ENCODE assay signal across 12 cellular contexts in the genomic region with DNA sequence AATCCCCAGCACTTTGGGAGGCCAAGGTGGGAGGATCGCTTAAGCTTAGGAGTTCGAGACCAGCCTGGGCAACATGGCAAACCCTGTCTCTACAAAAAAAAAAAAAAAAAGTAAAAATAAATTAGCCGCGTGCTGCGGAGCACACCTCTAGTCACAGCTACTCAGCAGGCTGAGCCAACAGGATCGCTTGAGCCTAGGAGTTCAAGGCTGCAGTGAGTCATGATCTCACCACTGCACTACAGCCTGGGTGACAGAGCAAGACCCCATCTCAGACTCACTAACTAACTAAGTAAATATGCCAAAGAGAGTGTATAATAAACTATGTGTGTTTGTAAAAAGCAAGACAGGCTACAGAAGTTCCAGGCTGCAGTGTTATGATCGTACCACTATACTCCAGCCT. TPM values are rescaled to one million over a fixed set of nuclear protein-coding genes. Genes with fewer than 3 reads are reported as not detected.
A peak's percentile ranks its signal among the peaks of the same experiment; 100 is the strongest.
DNase-seq lines count a peak whose midpoint lies in the region; ATAC-seq, FAIRE-seq and TF ChIP-seq lines count a peak whose summit lies in the region.
"Not testable (repeated sequence)": the region's sequence is repeated elsewhere in the genome, so short reads cannot be mapped to it uniquely, and the experiment has no call there.
"Had no signal": no experiment of that assay in that cellular context is flagged by ENCODE, and none has a peak within 500 bp of the region (broad histone marks: within the 10 kb centered on the region; RNA-seq: fewer than 3 reads in every experiment).

No MANE protein-coding gene starts in this region.

- not testable (repeated sequence) for H4K20me1 ChIP-seq in K562 (replicated peaks; ENCODE audit: control insufficient read depth, insufficient read depth, low read length); endothelial cell of umbilical vein (replicated peaks; ENCODE audit: control insufficient read depth, extremely low read depth, insufficient read depth, low read length); HepG2 (ENCODE audit: insufficient read depth, low read length)

- not testable (repeated sequence) for H3K4me3 ChIP-seq in K562; endothelial cell of umbilical vein (replicated peaks in 1 of 3; ENCODE audit: insufficient read depth in 1 of 3, low read depth in 1 of 3, low read length in 3 of 3); HepG2 (replicated peaks in 1 of 3; ENCODE audit: insufficient read depth in 1 of 3, low read depth in 2 of 3, low read length in 3 of 3)

- not testable (repeated sequence) for TF ChIP-seq CTCF in K562 (IDR thresholded peaks at IDR 0.05 in 2 of 3, conservative IDR thresholded peaks at IDR 0.05 in 1 of 3; ENCODE audit: insufficient read depth in 2 of 3, low read depth in 1 of 3, low read length in 3 of 3); endothelial cell of umbilical vein (IDR thresholded peaks at IDR 0.05; ENCODE audit: extremely low read depth in 1 of 2, insufficient read depth in 1 of 2, low read depth in 1 of 2, low read length in 2 of 2); foreskin keratinocyte (conservative IDR thresholded peaks at IDR 0.05); HepG2 (CRISPR knock-in tag; IDR thresholded peaks at IDR 0.05)

- H3K27ac ChIP-seq in K562 (ENCODE audit: extremely low read depth, low read depth, low read length); endothelial cell of umbilical vein (ENCODE audit: insufficient read depth, low read depth, low read length); foreskin keratinocyte; HepG2 (ENCODE audit: extremely low read length, insufficient read depth, low read length): not testable (repeated sequence)

- TF ChIP-seq EP300 in K562 (IDR thresholded peaks at IDR 0.05; ENCODE audit: low read length); HepG2 (IDR thresholded peaks at IDR 0.05; ENCODE audit: low read depth in 2 of 2, low read length in 2 of 2); HepG2 (CRISPR knock-in tag; IDR thresholded peaks at IDR 0.05; ENCODE audit: borderline replicate concordance): not testable (repeated sequence)

- H3K4me2 ChIP-seq in K562 (ENCODE audit: insufficient read depth, low read length); endothelial cell of umbilical vein (ENCODE audit: insufficient read depth, low read length); HepG2 (ENCODE audit: low read depth, low read length): not testable (repeated sequence)

- BruUV-seq in K562 (replicated peaks; lab: Mats Ljungman, UMichigan); endothelial cell of umbilical vein (replicated peaks; lab: Mats Ljungman, UMichigan); HepG2 (replicated peaks; lab: Mats Ljungman, UMichigan): not testable (repeated sequence)

- H3K36me3 ChIP-seq in K562 (ENCODE audit: control insufficient read depth, insufficient read depth, low read length); endothelial cell of umbilical vein (ENCODE audit: control insufficient read depth in 2 of 2, extremely low read depth in 1 of 2, insufficient read depth in 2 of 2, low read length in 2 of 2); HepG2 (replicated peaks in 1 of 2; ENCODE audit: control insufficient read depth in 1 of 2, insufficient read depth in 2 of 2, low read length in 2 of 2): not testable (repeated sequence)

- in situ Hi-C loops in K562 (cut with MboI); HepG2 (cut with HindIII; ENCODE audit: extremely low pct_ligation_motif_present, low pct_unique_long_range_greater_than_20kb): not testable (repeated sequence)

- not testable (repeated sequence) for H2AFZ ChIP-seq in K562 (ENCODE audit: low read depth, low read length); endothelial cell of umbilical vein (ENCODE audit: low read depth, low read length); HepG2 (ENCODE audit: low read length)

- CTCF ChIA-PET in K562 (lab: Yijun Ruan, JAX; ENCODE audit: low intra/inter-chr PET ratio); endothelial cell of umbilical vein (lab: Charles Lee); HepG2 (lab: Yijun Ruan, JAX; ENCODE audit: low intra/inter-chr PET ratio, low total read pairs): not testable (repeated sequence)

- TF ChIP-seq RAD21 in K562 (CRISPR knock-in tag; conservative IDR thresholded peaks at IDR 0.05 in 1 of 2, IDR thresholded peaks at IDR 0.05 in 1 of 2); HepG2 (CRISPR knock-in tag; IDR thresholded peaks at IDR 0.05): not testable (repeated sequence)

- FAIRE-seq in K562 (lab: Jason Lieb, UNC) = not testable (repeated sequence)
- FAIRE-seq in endothelial cell of umbilical vein (lab: Jason Lieb, UNC) = peak; percentile 40
- peak; percentile 68 for FAIRE-seq in HepG2 (lab: Jason Lieb, UNC)

- not testable (repeated sequence) for H3K9ac ChIP-seq in K562 (ENCODE audit: insufficient read depth in 1 of 2, low read depth in 2 of 2, low read length in 2 of 2); endothelial cell of umbilical vein (replicated peaks; ENCODE audit: extremely low read depth, insufficient read depth, low read length); HepG2 (ENCODE audit: insufficient read depth, low read depth, low read length)

- WGBS in K562 (ENCODE audit: insufficient coverage, low coverage, missing lambda C conversion rate) = no CpG with 5 or more reads among the region's 7 CpGs
- WGBS in HepG2 (ENCODE audit: low lambda C conversion rate) = 3% methylated on average over 4 of the region's 7 CpGs

- not testable (repeated sequence) for H3K9me1 ChIP-seq in K562 (ENCODE audit: control insufficient read depth, insufficient read depth, low read length); endothelial cell of umbilical vein (replicated peaks; ENCODE audit: control insufficient read depth, extremely low read depth, insufficient read depth, low read length)

- dilution Hi-C loops in endothelial cell of umbilical vein (cut with MboI; ENCODE audit: extremely low pct_ligation_motif_present, low sequenced_read_pairs) = not testable (repeated sequence)

- not testable (repeated sequence) for DNase-seq in K562 (ENCODE audit: extremely low read depth in 1 of 4, low spot score in 3 of 4); endothelial cell of umbilical vein (ENCODE audit: low read depth, low spot score); foreskin keratinocyte; HepG2 (ENCODE audit: low spot score)

- H3K9me3 ChIP-seq in K562 (replicated peaks; ENCODE audit: control insufficient read depth, insufficient read depth, low read depth, low read length); endothelial cell of umbilical vein (replicated peaks; ENCODE audit: control insufficient read depth, insufficient read depth, low read length); HepG2 (ENCODE audit: low read length): not testable (repeated sequence)

- POLR2A ChIA-PET in K562 (lab: Yijun Ruan, JAX); endothelial cell of umbilical vein (lab: Charles Lee); HepG2 (lab: Yijun Ruan, JAX): not testable (repeated sequence)

- H3K27me3 ChIP-seq in K562 (ENCODE audit: control insufficient read depth in 2 of 2, insufficient read depth in 2 of 2, low read length in 2 of 2); endothelial cell of umbilical vein (ENCODE audit: control insufficient read depth in 2 of 2, insufficient read depth in 2 of 2, low read length in 2 of 2); foreskin keratinocyte; HepG2 (ENCODE audit: control insufficient read depth in 1 of 2, insufficient read depth in 2 of 2, low read length in 2 of 2): not testable (repeated sequence)

- not testable (repeated sequence) for H3K4me1 ChIP-seq in K562 (replicated peaks in 1 of 2; ENCODE audit: control insufficient read depth in 2 of 2, insufficient read depth in 2 of 2, low read length in 2 of 2); endothelial cell of umbilical vein (ENCODE audit: control insufficient read depth, extremely low read depth, insufficient read depth, low read length); foreskin keratinocyte; HepG2 (ENCODE audit: insufficient read depth, low read length)

- TF ChIP-seq POLR2A in K562 (conservative IDR thresholded peaks at IDR 0.05); endothelial cell of umbilical vein (IDR thresholded peaks at IDR 0.05; ENCODE audit: low read depth, low read length); HepG2 (IDR thresholded peaks at IDR 0.05; ENCODE audit: insufficient read depth in 1 of 2, low read depth in 2 of 2, low read length in 2 of 2): not testable (repeated sequence)

- H3K79me2 ChIP-seq in K562 (ENCODE audit: control insufficient read depth, insufficient read depth, low read length); endothelial cell of umbilical vein (ENCODE audit: control insufficient read depth, insufficient read depth, low read length); HepG2 (ENCODE audit: insufficient read depth, low read length): not testable (repeated sequence)

- ATAC-seq in K562 (0 out of 3 replicates have a peak, but pooled peaks have one; percentile 23), foreskin keratinocyte (peak; percentile 27), HepG2 (peak; percentile 87)

- intact Hi-C loops in K562 (cut with micrococcal nuclease); endothelial cell of umbilical vein (cut with micrococcal nuclease); HepG2 (cut with micrococcal nuclease; ENCODE audit: unreplicated experiment): not testable (repeated sequence)

RNA-seq across cellular contexts. Expression of gene RSPH10B, which starts 6.7 kb away (rescaled TPM):
- 0.63 and 1.3 TPM in 2 replicates for total RNA-seq in K562 (2011; cell fraction: chromatin; rRNA removed; ENCODE audit: low replicate concordance)
- not detected in 2 replicates for total RNA-seq in K562 (2011; cell fraction: nucleolus; rRNA removed)
- 0.15 TPM in 1 of 2 replicates, not detected in the other for total RNA-seq in K562 (2011; cell fraction: nucleoplasm; rRNA removed)
- total RNA-seq in K562 (2014; rRNA removed) (0.12 TPM in 1 of 2 replicates, not detected in the other), K562 (2014; rRNA removed; fragmentation: Illumina TruSeq; extraction: Trizol) (not detected in 2 replicates), K562 (2015; rRNA removed; fragmentation: Illumina TruSeq; extraction: Trizol) (0.38 TPM in 1 of 2 replicates, not detected in the other), K562 (2021) (not detected in 2 replicates), endothelial cell of umbilical vein (0.18 and 0.29 TPM in 2 replicates), foreskin keratinocyte (0.04 TPM in 1 of 2 replicates, not detected in the other), HepG2 (2016; rRNA removed; fragmentation: Illumina TruSeq; extraction: Trizol) (not detected in 2 replicates)
- polyA plus RNA-seq in K562 (2011; rRNA removed) (0.03 TPM in 1 of 2 replicates, not detected in the other), K562 (2014; fragmentation: Illumina TruSeq; extraction: Trizol) (0.07 and 0.09 TPM in 2 replicates), K562 (2014; fragmentation: Nextera tagmentation; extraction: Ambion mirVana) (under 1 TPM in 1 of 2 experiments, not detected in 1; 0.01 TPM), K562 (2014; rRNA removed) (not detected in 2 replicates), endothelial cell of umbilical vein (0.11 and 0.15 TPM in 2 replicates), foreskin keratinocyte (0.02 and 0.04 TPM in 2 replicates), HepG2 (2011; rRNA removed) (0.03 TPM in 1 of 2 replicates, not detected in the other)
- 0.41 TPM in 1 of 2 replicates, not detected in the other for polyA plus RNA-seq in K562 (2011; cell fraction: cytosol; rRNA removed)
- not detected in 2 replicates for polyA plus RNA-seq in K562 (2011; cell fraction: nucleus; rRNA removed)
- polyA plus RNA-seq in K562 (2012) = 0.03 and 0.07 TPM in 2 replicates
- not detected in 2 replicates for polyA minus RNA-seq in K562 (2011; rRNA and poly(A)+ RNA removed)
- not detected in 2 replicates for polyA minus RNA-seq in K562 (2011; cell fraction: cytosol; rRNA and poly(A)+ RNA removed)
- polyA minus RNA-seq in K562 (2011; cell fraction: nucleus; rRNA and poly(A)+ RNA removed) = 0.33 TPM in 1 of 2 replicates, not detected in the other
- 0.08 TPM in 2 replicates for polyA plus RNA-seq in endothelial cell of umbilical vein (2011; cell fraction: cytosol; rRNA removed)
- polyA plus RNA-seq in endothelial cell of umbilical vein (2011; cell fraction: nucleus; rRNA removed) = 0.61 and 0.97 TPM in 2 replicates
- 0.17 and 0.27 TPM in 2 replicates for polyA plus RNA-seq in endothelial cell of umbilical vein (2012)
- polyA minus RNA-seq in endothelial cell of umbilical vein = 0.15 and 0.19 TPM in 2 replicates
- not detected for polyA minus RNA-seq in endothelial cell of umbilical vein (2011; cell fraction: cytosol; rRNA and poly(A)+ RNA removed)
- 0.19 TPM in 1 of 2 replicates, not detected in the other for polyA minus RNA-seq in endothelial cell of umbilical vein (2011; cell fraction: nucleus; rRNA and poly(A)+ RNA removed)
- 0.09 and 0.10 TPM in 2 replicates for total RNA-seq in HepG2 (2016; cell fraction: cytosol; rRNA removed; fragmentation: Illumina TruSeq; extraction: Trizol; ENCODE audit: low read depth)
- total RNA-seq in HepG2 (2016; cell fraction: insoluble cytoplasmic fraction; rRNA removed; fragmentation: Illumina TruSeq; extraction: Trizol) = not detected in 2 replicates
- 0.15 TPM in 1 of 2 replicates, not detected in the other for total RNA-seq in HepG2 (2016; cell fraction: membrane; rRNA removed; fragmentation: Illumina TruSeq; extraction: Trizol)
- not detected in 2 replicates for total RNA-seq in HepG2 (2016; cell fraction: nucleus; rRNA removed; fragmentation: Illumina TruSeq; extraction: Trizol)
- polyA plus RNA-seq in HepG2 (2011; cell fraction: cytosol; rRNA removed) = not detected in 2 replicates
- not detected in 2 replicates for polyA plus RNA-seq in HepG2 (2011; cell fraction: nucleus; rRNA removed)
- polyA plus RNA-seq in HepG2 (2012) = 0.13 and 0.15 TPM in 2 replicates
- not detected in 2 replicates for polyA plus RNA-seq in HepG2 (2016; cell fraction: cytosol; fragmentation: Illumina TruSeq; extraction: Trizol; ENCODE audit: low read depth)
- not detected in 2 replicates for polyA plus RNA-seq in HepG2 (2016; cell fraction: insoluble cytoplasmic fraction; fragmentation: Illumina TruSeq; extraction: Trizol; ENCODE audit: low read depth)
- not detected in 2 replicates for polyA plus RNA-seq in HepG2 (2016; cell fraction: membrane; fragmentation: Illumina TruSeq; extraction: Trizol; ENCODE audit: low read depth)
- not detected in 2 replicates for polyA plus RNA-seq in HepG2 (2016; cell fraction: nucleus; fragmentation: Illumina TruSeq; extraction: Trizol; ENCODE audit: insufficient read depth, low read depth)
- polyA minus RNA-seq in HepG2 (2011; rRNA and poly(A)+ RNA removed; ENCODE audit: low replicate concordance) = 0.05 TPM in 1 of 2 replicates, not detected in the other
- polyA minus RNA-seq in HepG2 (2011; cell fraction: cytosol; rRNA and poly(A)+ RNA removed) = not detected in 2 replicates
- not detected in 2 replicates for polyA minus RNA-seq in HepG2 (2011; cell fraction: nucleus; rRNA and poly(A)+ RNA removed)
- total RNA-seq: A172; Caco-2; CD4-positive, alpha-beta memory T cell; CD4-positive, alpha-beta T cell; CD4-positive, CD25-positive, alpha-beta regulatory T cell; CD8-positive, alpha-beta memory T cell had no signal
- polyA plus RNA-seq: BJ; CD14-positive monocyte; CD4-positive, alpha-beta memory T cell; CD4-positive, CD25-positive, alpha-beta regulatory T cell; CD8-positive, alpha-beta memory T cell had no signal

RNA-seq across cellular contexts. Expression of gene PMS2, which starts 45.0 kb away (rescaled TPM):
- 31.4 and 52.9 TPM in 2 replicates for total RNA-seq in K562 (2011; cell fraction: chromatin; rRNA removed; ENCODE audit: low replicate concordance)
- total RNA-seq in K562 (2011; cell fraction: nucleolus; rRNA removed) = 18.7 and 19.1 TPM in 2 replicates
- total RNA-seq in K562 (2011; cell fraction: nucleoplasm; rRNA removed) = 23.8 and 24.4 TPM in 2 replicates
- total RNA-seq in K562 (2014; rRNA removed) = 13.4 and 17.8 TPM in 2 replicates
- total RNA-seq in K562 (2014; rRNA removed; fragmentation: Illumina TruSeq; extraction: Trizol) = 21.9 and 23.2 TPM in 2 replicates
- 24.9 and 27.6 TPM in 2 replicates for total RNA-seq in K562 (2015; rRNA removed; fragmentation: Illumina TruSeq; extraction: Trizol)
- 17.4 and 17.9 TPM in 2 replicates for total RNA-seq in K562 (2021)
- 16.2 and 16.5 TPM in 2 replicates for polyA plus RNA-seq in K562 (2011; rRNA removed)
- polyA plus RNA-seq in K562 (2011; cell fraction: cytosol; rRNA removed) = 6.4 and 10.0 TPM in 2 replicates
- polyA plus RNA-seq in K562 (2011; cell fraction: nucleus; rRNA removed) = 11.3 and 12.9 TPM in 2 replicates
- 11.6 and 13.7 TPM in 2 replicates for polyA plus RNA-seq in K562 (2012)
- 16.3 and 20.0 TPM in 2 replicates for polyA plus RNA-seq in K562 (2014; fragmentation: Illumina TruSeq; extraction: Trizol)
- polyA plus RNA-seq in K562 (2014; fragmentation: Nextera tagmentation; extraction: Ambion mirVana) = 1 to 10 TPM; 4.9 to 6.5 TPM
- 12.2 and 12.6 TPM in 2 replicates for polyA plus RNA-seq in K562 (2014; rRNA removed)
- 27.2 and 27.6 TPM in 2 replicates for polyA minus RNA-seq in K562 (2011; rRNA and poly(A)+ RNA removed)
- 11.7 and 12.6 TPM in 2 replicates for polyA minus RNA-seq in K562 (2011; cell fraction: cytosol; rRNA and poly(A)+ RNA removed)
- 7.4 and 15.4 TPM in 2 replicates for polyA minus RNA-seq in K562 (2011; cell fraction: nucleus; rRNA and poly(A)+ RNA removed)
- total RNA-seq in endothelial cell of umbilical vein = 14.5 and 15.9 TPM in 2 replicates
- 3.8 and 5.2 TPM in 2 replicates for polyA plus RNA-seq in endothelial cell of umbilical vein
- 6.3 and 6.4 TPM in 2 replicates for polyA plus RNA-seq in endothelial cell of umbilical vein (2011; cell fraction: cytosol; rRNA removed)
- 9.7 and 9.9 TPM in 2 replicates for polyA plus RNA-seq in endothelial cell of umbilical vein (2011; cell fraction: nucleus; rRNA removed)
- 10.5 and 12.0 TPM in 2 replicates for polyA plus RNA-seq in endothelial cell of umbilical vein (2012)
- 10.9 and 13.1 TPM in 2 replicates for polyA minus RNA-seq in endothelial cell of umbilical vein
- polyA minus RNA-seq in endothelial cell of umbilical vein (2011; cell fraction: cytosol; rRNA and poly(A)+ RNA removed) = 9.8 TPM
- polyA minus RNA-seq in endothelial cell of umbilical vein (2011; cell fraction: nucleus; rRNA and poly(A)+ RNA removed) = 7.1 TPM in 2 replicates
- 11.6 and 13.2 TPM in 2 replicates for total RNA-seq in foreskin keratinocyte
- 2.8 and 4.1 TPM in 2 replicates for polyA plus RNA-seq in foreskin keratinocyte
- total RNA-seq in HepG2 (2016; rRNA removed; fragmentation: Illumina TruSeq; extraction: Trizol) = 11.4 and 13.9 TPM in 2 replicates
- total RNA-seq in HepG2 (2016; cell fraction: cytosol; rRNA removed; fragmentation: Illumina TruSeq; extraction: Trizol; ENCODE audit: low read depth) = 6.5 and 6.8 TPM in 2 replicates
- total RNA-seq in HepG2 (2016; cell fraction: insoluble cytoplasmic fraction; rRNA removed; fragmentation: Illumina TruSeq; extraction: Trizol) = 11.7 and 13.5 TPM in 2 replicates
- total RNA-seq in HepG2 (2016; cell fraction: membrane; rRNA removed; fragmentation: Illumina TruSeq; extraction: Trizol) = 8.2 and 8.9 TPM in 2 replicates
- total RNA-seq in HepG2 (2016; cell fraction: nucleus; rRNA removed; fragmentation: Illumina TruSeq; extraction: Trizol) = 11.2 and 11.7 TPM in 2 replicates
- polyA plus RNA-seq in HepG2 (2011; rRNA removed) = 6.2 and 6.3 TPM in 2 replicates
- polyA plus RNA-seq in HepG2 (2011; cell fraction: cytosol; rRNA removed) = 3.6 and 3.9 TPM in 2 replicates
- polyA plus RNA-seq in HepG2 (2011; cell fraction: nucleus; rRNA removed) = 6.3 and 8.2 TPM in 2 replicates
- polyA plus RNA-seq in HepG2 (2012) = 5.1 and 5.9 TPM in 2 replicates
- 0.99 and 1.1 TPM in 2 replicates for polyA plus RNA-seq in HepG2 (2016; cell fraction: cytosol; fragmentation: Illumina TruSeq; extraction: Trizol; ENCODE audit: low read depth)
- 8.6 and 8.7 TPM in 2 replicates for polyA plus RNA-seq in HepG2 (2016; cell fraction: insoluble cytoplasmic fraction; fragmentation: Illumina TruSeq; extraction: Trizol; ENCODE audit: low read depth)
- polyA plus RNA-seq in HepG2 (2016; cell fraction: membrane; fragmentation: Illumina TruSeq; extraction: Trizol; ENCODE audit: low read depth) = 2.1 and 2.5 TPM in 2 replicates
- 12.2 and 13.2 TPM in 2 replicates for polyA plus RNA-seq in HepG2 (2016; cell fraction: nucleus; fragmentation: Illumina TruSeq; extraction: Trizol; ENCODE audit: insufficient read depth, low read depth)
- polyA minus RNA-seq in HepG2 (2011; rRNA and poly(A)+ RNA removed; ENCODE audit: low replicate concordance) = 6.1 and 20.2 TPM in 2 replicates
- 4.1 and 6.0 TPM in 2 replicates for polyA minus RNA-seq in HepG2 (2011; cell fraction: cytosol; rRNA and poly(A)+ RNA removed)
- 8.9 and 12.2 TPM in 2 replicates for polyA minus RNA-seq in HepG2 (2011; cell fraction: nucleus; rRNA and poly(A)+ RNA removed)

RNA-seq across cellular contexts. Expression of gene AIMP2, which starts 45.3 kb away (rescaled TPM):
- total RNA-seq in K562 (2011; cell fraction: chromatin; rRNA removed; ENCODE audit: low replicate concordance) = 17.5 and 24.0 TPM in 2 replicates
- 26.6 and 32.2 TPM in 2 replicates for total RNA-seq in K562 (2011; cell fraction: nucleolus; rRNA removed)
- total RNA-seq in K562 (2011; cell fraction: nucleoplasm; rRNA removed) = 28.0 and 29.7 TPM in 2 replicates
- total RNA-seq in K562 (2014; rRNA removed) (83.5 and 84.9 TPM in 2 replicates), K562 (2014; rRNA removed; fragmentation: Illumina TruSeq; extraction: Trizol) (47.2 and 51.8 TPM in 2 replicates), K562 (2015; rRNA removed; fragmentation: Illumina TruSeq; extraction: Trizol) (66.4 and 67.0 TPM in 2 replicates), K562 (2021) (62.5 and 65.8 TPM in 2 replicates), endothelial cell of umbilical vein (44.6 and 45.6 TPM in 2 replicates), foreskin keratinocyte (62.9 and 66.3 TPM in 2 replicates), HepG2 (2016; rRNA removed; fragmentation: Illumina TruSeq; extraction: Trizol) (84.9 and 97.2 TPM in 2 replicates)
- polyA plus RNA-seq in K562 (2011; rRNA removed) (57.8 and 69.3 TPM in 2 replicates), K562 (2014; fragmentation: Illumina TruSeq; extraction: Trizol) (57.6 and 70.8 TPM in 2 replicates), K562 (2014; fragmentation: Nextera tagmentation; extraction: Ambion mirVana) (10 to 100 TPM; 47.5 to 63.5 TPM), K562 (2014; rRNA removed) (65.7 and 73.7 TPM in 2 replicates), endothelial cell of umbilical vein (59.4 and 67.7 TPM in 2 replicates), foreskin keratinocyte (65.5 and 71.6 TPM in 2 replicates), HepG2 (2011; rRNA removed) (38.2 and 41.0 TPM in 2 replicates)
- polyA plus RNA-seq in K562 (2011; cell fraction: cytosol; rRNA removed) = 79.2 and 95.7 TPM in 2 replicates
- polyA plus RNA-seq in K562 (2011; cell fraction: nucleus; rRNA removed) = 23.6 and 26.8 TPM in 2 replicates
- 44.7 and 52.9 TPM in 2 replicates for polyA plus RNA-seq in K562 (2012)
- polyA minus RNA-seq in K562 (2011; rRNA and poly(A)+ RNA removed) = 48.0 and 62.2 TPM in 2 replicates
- 42.0 and 45.0 TPM in 2 replicates for polyA minus RNA-seq in K562 (2011; cell fraction: cytosol; rRNA and poly(A)+ RNA removed)
- polyA minus RNA-seq in K562 (2011; cell fraction: nucleus; rRNA and poly(A)+ RNA removed) = 17.5 and 27.1 TPM in 2 replicates
- 60.6 and 65.7 TPM in 2 replicates for polyA plus RNA-seq in endothelial cell of umbilical vein (2011; cell fraction: cytosol; rRNA removed)
- 32.1 and 33.3 TPM in 2 replicates for polyA plus RNA-seq in endothelial cell of umbilical vein (2011; cell fraction: nucleus; rRNA removed)
- 33.1 and 36.4 TPM in 2 replicates for polyA plus RNA-seq in endothelial cell of umbilical vein (2012)
- 34.0 and 40.6 TPM in 2 replicates for polyA minus RNA-seq in endothelial cell of umbilical vein
- 85.4 TPM for polyA minus RNA-seq in endothelial cell of umbilical vein (2011; cell fraction: cytosol; rRNA and poly(A)+ RNA removed)
- polyA minus RNA-seq in endothelial cell of umbilical vein (2011; cell fraction: nucleus; rRNA and poly(A)+ RNA removed) = 12.0 and 15.1 TPM in 2 replicates
- total RNA-seq in HepG2 (2016; cell fraction: cytosol; rRNA removed; fragmentation: Illumina TruSeq; extraction: Trizol; ENCODE audit: low read depth) = 24.2 and 29.1 TPM in 2 replicates
- total RNA-seq in HepG2 (2016; cell fraction: insoluble cytoplasmic fraction; rRNA removed; fragmentation: Illumina TruSeq; extraction: Trizol) = 82.6 and 109 TPM in 2 replicates
- total RNA-seq in HepG2 (2016; cell fraction: membrane; rRNA removed; fragmentation: Illumina TruSeq; extraction: Trizol) = 30.1 and 33.3 TPM in 2 replicates
- 38.1 and 38.5 TPM in 2 replicates for total RNA-seq in HepG2 (2016; cell fraction: nucleus; rRNA removed; fragmentation: Illumina TruSeq; extraction: Trizol)
- polyA plus RNA-seq in HepG2 (2011; cell fraction: cytosol; rRNA removed) = 49.9 and 54.2 TPM in 2 replicates
- 18.4 and 23.0 TPM in 2 replicates for polyA plus RNA-seq in HepG2 (2011; cell fraction: nucleus; rRNA removed)
- 27.3 and 34.0 TPM in 2 replicates for polyA plus RNA-seq in HepG2 (2012)
- polyA plus RNA-seq in HepG2 (2016; cell fraction: cytosol; fragmentation: Illumina TruSeq; extraction: Trizol; ENCODE audit: low read depth) = 20.2 and 21.5 TPM in 2 replicates
- 98.6 and 104 TPM in 2 replicates for polyA plus RNA-seq in HepG2 (2016; cell fraction: insoluble cytoplasmic fraction; fragmentation: Illumina TruSeq; extraction: Trizol; ENCODE audit: low read depth)
- polyA plus RNA-seq in HepG2 (2016; cell fraction: membrane; fragmentation: Illumina TruSeq; extraction: Trizol; ENCODE audit: low read depth) = 25.0 and 28.0 TPM in 2 replicates
- polyA plus RNA-seq in HepG2 (2016; cell fraction: nucleus; fragmentation: Illumina TruSeq; extraction: Trizol; ENCODE audit: insufficient read depth, low read depth) = 53.2 and 62.7 TPM in 2 replicates
- 73.9 and 128 TPM in 2 replicates for polyA minus RNA-seq in HepG2 (2011; rRNA and poly(A)+ RNA removed; ENCODE audit: low replicate concordance)
- 30.2 and 32.8 TPM in 2 replicates for polyA minus RNA-seq in HepG2 (2011; cell fraction: cytosol; rRNA and poly(A)+ RNA removed)
- 25.9 and 34.8 TPM in 2 replicates for polyA minus RNA-seq in HepG2 (2011; cell fraction: nucleus; rRNA and poly(A)+ RNA removed)

Comparison
In these comparisons a context has a peak if more than half of its experiments do, and no peak if none do; other contexts are left out.
1. ATAC-seq: peak in every context shown above with its lines; median percentile 87 in HepG2; 27 in foreskin keratinocyte; 23 in K562.